ENCODE assay signal across 8 cellular contexts in the genomic region with DNA sequence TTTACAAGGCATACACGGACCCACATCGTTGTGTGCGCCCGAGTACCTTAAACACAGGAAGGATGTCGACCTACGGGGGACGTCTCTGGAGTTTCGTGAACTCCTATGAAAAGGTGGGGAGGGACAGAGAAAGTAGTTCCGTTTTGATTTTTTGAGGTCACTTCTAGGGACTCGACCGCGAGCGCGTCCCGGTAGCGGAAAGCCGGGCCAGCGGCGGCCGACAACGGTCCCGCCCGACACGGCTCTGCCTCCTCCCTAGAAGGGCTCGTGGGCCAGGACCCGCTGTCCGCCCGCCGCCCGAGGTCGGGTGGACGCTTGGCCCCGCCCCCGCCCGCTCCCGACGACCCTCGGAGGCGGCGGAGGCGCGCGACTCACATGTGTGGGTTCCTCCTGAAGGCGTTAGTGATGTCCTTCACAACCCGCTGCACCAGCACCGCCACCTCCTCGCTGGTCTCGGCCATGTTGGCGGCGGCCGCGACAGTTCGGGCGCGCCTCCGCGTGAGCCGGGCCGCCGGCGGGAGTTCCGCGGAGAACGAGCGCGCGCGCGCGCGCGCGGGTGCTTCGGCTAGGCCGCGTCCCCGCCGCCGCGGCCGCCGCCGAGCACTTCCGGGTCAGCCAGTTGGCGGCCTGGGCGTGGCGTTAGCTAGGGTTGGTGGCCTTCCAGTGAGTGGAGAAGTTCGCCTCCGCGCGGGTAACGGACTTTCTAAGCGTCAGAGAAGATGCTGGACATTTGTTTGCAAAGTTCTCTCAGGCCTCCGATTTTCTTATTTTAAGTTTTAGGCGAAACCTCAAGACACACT. TPM values are rescaled to one million over a fixed set of nuclear protein-coding genes. Genes with fewer than 3 reads are reported as not detected.
DNase-seq lines count a peak whose midpoint lies in the region; ATAC-seq and TF ChIP-seq lines count a peak whose summit lies in the region.

A gene with protein sequence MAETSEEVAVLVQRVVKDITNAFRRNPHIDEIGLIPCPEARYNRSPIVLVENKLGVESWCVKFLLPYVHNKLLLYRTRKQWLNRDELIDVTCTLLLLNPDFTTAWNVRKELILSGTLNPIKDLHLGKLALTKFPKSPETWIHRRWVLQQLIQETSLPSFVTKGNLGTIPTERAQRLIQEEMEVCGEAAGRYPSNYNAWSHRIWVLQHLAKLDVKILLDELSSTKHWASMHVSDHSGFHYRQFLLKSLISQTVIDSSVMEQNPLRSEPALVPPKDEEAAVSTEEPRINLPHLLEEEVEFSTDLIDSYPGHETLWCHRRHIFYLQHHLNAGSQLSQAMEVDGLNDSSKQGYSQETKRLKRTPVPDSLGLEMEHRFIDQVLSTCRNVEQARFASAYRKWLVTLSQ (minus strand): TSS at position 534 of the 800 bp plus-strand sequence. CDS start 73 bp downstream, at position 461.

- peaks cover 24% of the 10 kb centered on the region for H3K4me1 Mint-ChIP-seq in stimulated activated naive CD8-positive, alpha-beta T cell treated with anti-CD3 and anti-CD28 coated beads, Interleukin-15, amount 100 ng/mL, for 72 hours

- H3K4me1 ChIP-seq in ES-I3 (ENCODE audit: insufficient read depth, low read length): peaks cover 22% of the 10 kb centered on the region
- peaks cover 52% of the 10 kb centered on the region for H3K4me1 ChIP-seq in HAP-1

- peak within 1 kb of the TSS; percentile 90 to 93 for H3K4me3 Mint-ChIP-seq in stimulated activated naive CD8-positive, alpha-beta T cell treated with anti-CD3 and anti-CD28 coated beads, Interleukin-15, amount 100 ng/mL, for 72 hours

- peak within 1 kb of the TSS; percentile 96 to 97 for H3K27ac Mint-ChIP-seq in stimulated activated naive CD8-positive, alpha-beta T cell treated with anti-CD3 and anti-CD28 coated beads, Interleukin-15, amount 100 ng/mL, for 72 hours

- no peaks in the 10 kb centered on the region for H4K20me1 ChIP-seq in neural cell (ENCODE audit: insufficient read depth)

- H3K27me3 ChIP-seq in HAP-1 (ENCODE audit: low read depth): no peaks in the 10 kb centered on the region
- no peaks in the 10 kb centered on the region for H3K27me3 ChIP-seq in MG63
- H3K27me3 ChIP-seq in neural cell (ENCODE audit: insufficient read depth, low read depth, low read length): no peaks in the 10 kb centered on the region

- in situ Hi-C loops in HAP-1 (cut with MboI; ENCODE audit: low sequenced_read_pairs): loop anchor here (10.0 kb wide), 1 partner anchor 85 kb away; a partner anchor contains a TSS

- peaks cover 29% of the 10 kb centered on the region for H3K79me2 ChIP-seq in neural cell (replicated peaks; ENCODE audit: insufficient read depth, low read length)

- H3K27ac ChIP-seq in neural cell (ENCODE audit: low read length): peak within 1 kb of the TSS; percentile 45

- peak within 1 kb of the TSS; percentile 81 for H2AFZ ChIP-seq in neural cell (ENCODE audit: low read depth, low read length)

- TF ChIP-seq EP300 in neural cell (conservative IDR thresholded peaks at IDR 0.05; ENCODE audit: poor library complexity, severe bottlenecking): peak; percentile 63

- no peaks in the 10 kb centered on the region for H3K9me2 ChIP-seq in neural cell (ENCODE audit: insufficient read depth, low read length)

- peak; percentile 93 for ATAC-seq in stimulated activated naive CD8-positive, alpha-beta T cell treated with anti-CD3 and anti-CD28 coated beads, Interleukin-15, amount 100 ng/mL, for 72 hours

- H3K36me3 ChIP-seq in ES-I3 (ENCODE audit: insufficient read depth, low read length): no peaks in the 10 kb centered on the region
- H3K36me3 ChIP-seq in HAP-1 (replicated peaks): peaks cover 8% of the 10 kb centered on the region
- H3K36me3 ChIP-seq in MG63: peaks cover 3% of the 10 kb centered on the region; the same call in 1 of the 2 replicates
- no peaks in the 10 kb centered on the region for H3K36me3 ChIP-seq in neural cell (ENCODE audit: insufficient read depth, low read length)

- no peaks in the 10 kb centered on the region for H3K27me3 Mint-ChIP-seq in stimulated activated naive CD8-positive, alpha-beta T cell treated with anti-CD3 and anti-CD28 coated beads, Interleukin-15, amount 100 ng/mL, for 72 hours

- no peaks in the 10 kb centered on the region for H3F3A ChIP-seq in neural cell (ENCODE audit: insufficient read depth, low read length, poor library complexity, severe bottlenecking)

- H3K9ac ChIP-seq in ES-I3 (ENCODE audit: low read depth, low read length) (peak within 1 kb of the TSS; percentile 78), neural cell (ENCODE audit: low read length) (peak within 1 kb of the TSS; percentile 72)

- peak within 1 kb of the TSS; percentile 81 for H3K4me2 ChIP-seq in neural cell (ENCODE audit: low read length)

- peak; percentile 40 for TF ChIP-seq RAD21 in neural cell (conservative IDR thresholded peaks at IDR 0.05)

- H3K4me3 ChIP-seq in HAP-1 (peak within 1 kb of the TSS; percentile 71), MG63 (peak within 1 kb of the TSS; percentile 67), fibroblast of villous mesenchyme (ENCODE audit: low read depth, low read length) (peak within 1 kb of the TSS; percentile 90), neural cell (ENCODE audit: low read length) (peak within 1 kb of the TSS; percentile 95)

- H3K9me3 ChIP-seq in ES-I3 (ENCODE audit: control insufficient read depth, insufficient read depth, low read length) (no peaks in the 10 kb centered on the region), HAP-1 (no peaks in the 10 kb centered on the region), MG63 (no peaks in the 10 kb centered on the region), neural cell (ENCODE audit: low read length) (no peaks in the 10 kb centered on the region)

- DNase-seq in HAP-1 (ENCODE audit: low spot score in 2 of 2) (peak; percentile 87 to 96), MG63 (peak; percentile 87), SHP77 (lab: John Stamatoyannopoulos, UW) (peak; percentile 59 to 88), activated gamma-delta T cell (lab: John Stamatoyannopoulos, UW) (peak; percentile 81), fibroblast of villous mesenchyme (ENCODE audit: low read depth) (peak; percentile 91)
- DNase-seq in stimulated activated naive CD8-positive, alpha-beta T cell treated with anti-CD3 and anti-CD28 coated beads, Interleukin-15, amount 100 ng/mL, for 72 hours: peak; percentile 89 to 90

- H3K9me3 Mint-ChIP-seq in stimulated activated naive CD8-positive, alpha-beta T cell treated with anti-CD3 and anti-CD28 coated beads, Interleukin-15, amount 100 ng/mL, for 72 hours: no peaks in the 10 kb centered on the region

- TF ChIP-seq CTCF in fibroblast of villous mesenchyme (IDR thresholded peaks at IDR 0.05; ENCODE audit: insufficient read depth, low read depth, low read length) (no peak), neural cell (IDR thresholded peaks at IDR 0.05; ENCODE audit: poor library complexity, severe bottlenecking) (no peak)

TF ChIP-seq in neural cell, 6 proteins besides CTCF, POLR2A, EP300 and RAD21:
- TF ChIP-seq, protein P1, sequence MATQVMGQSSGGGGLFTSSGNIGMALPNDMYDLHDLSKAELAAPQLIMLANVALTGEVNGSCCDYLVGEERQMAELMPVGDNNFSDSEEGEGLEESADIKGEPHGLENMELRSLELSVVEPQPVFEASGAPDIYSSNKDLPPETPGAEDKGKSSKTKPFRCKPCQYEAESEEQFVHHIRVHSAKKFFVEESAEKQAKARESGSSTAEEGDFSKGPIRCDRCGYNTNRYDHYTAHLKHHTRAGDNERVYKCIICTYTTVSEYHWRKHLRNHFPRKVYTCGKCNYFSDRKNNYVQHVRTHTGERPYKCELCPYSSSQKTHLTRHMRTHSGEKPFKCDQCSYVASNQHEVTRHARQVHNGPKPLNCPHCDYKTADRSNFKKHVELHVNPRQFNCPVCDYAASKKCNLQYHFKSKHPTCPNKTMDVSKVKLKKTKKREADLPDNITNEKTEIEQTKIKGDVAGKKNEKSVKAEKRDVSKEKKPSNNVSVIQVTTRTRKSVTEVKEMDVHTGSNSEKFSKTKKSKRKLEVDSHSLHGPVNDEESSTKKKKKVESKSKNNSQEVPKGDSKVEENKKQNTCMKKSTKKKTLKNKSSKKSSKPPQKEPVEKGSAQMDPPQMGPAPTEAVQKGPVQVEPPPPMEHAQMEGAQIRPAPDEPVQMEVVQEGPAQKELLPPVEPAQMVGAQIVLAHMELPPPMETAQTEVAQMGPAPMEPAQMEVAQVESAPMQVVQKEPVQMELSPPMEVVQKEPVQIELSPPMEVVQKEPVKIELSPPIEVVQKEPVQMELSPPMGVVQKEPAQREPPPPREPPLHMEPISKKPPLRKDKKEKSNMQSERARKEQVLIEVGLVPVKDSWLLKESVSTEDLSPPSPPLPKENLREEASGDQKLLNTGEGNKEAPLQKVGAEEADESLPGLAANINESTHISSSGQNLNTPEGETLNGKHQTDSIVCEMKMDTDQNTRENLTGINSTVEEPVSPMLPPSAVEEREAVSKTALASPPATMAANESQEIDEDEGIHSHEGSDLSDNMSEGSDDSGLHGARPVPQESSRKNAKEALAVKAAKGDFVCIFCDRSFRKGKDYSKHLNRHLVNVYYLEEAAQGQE (IDR thresholded peaks at IDR 0.05; ENCODE audit: borderline replicate concordance): peak; percentile 76
- TF ChIP-seq POLR2AphosphoS5 (IDR thresholded peaks at IDR 0.05): peak; percentile 54
- no peak for TF ChIP-seq EZH2 (IDR thresholded peaks at IDR 0.05; ENCODE audit: borderline replicate concordance, insufficient read depth, low read length, poor library complexity, severe bottlenecking)
- peak; percentile 39 for TF ChIP-seq SMC3 (conservative IDR thresholded peaks at IDR 0.05; ENCODE audit: poor library complexity)
- peak; percentile 94 for TF ChIP-seq TAF1 (IDR thresholded peaks at IDR 0.05; ENCODE audit: low read depth)
- peak; percentile 82 for TF ChIP-seq MXI1 (conservative IDR thresholded peaks at IDR 0.05; ENCODE audit: poor library complexity, severe bottlenecking)

RNA-seq across cellular contexts. Expression of the gene that starts here (rescaled TPM):
- total RNA-seq in MG63 (2014; rRNA removed; shearing (Covaris generic); ENCODE audit: low replicate concordance): 8.1 and 21.0 TPM in 2 replicates
- total RNA-seq in fibroblast of villous mesenchyme: 66.0 and 117 TPM in 2 replicates
- polyA plus RNA-seq in neural cell: 17.7 and 21.7 TPM in 2 replicates
- polyA minus RNA-seq in neural cell: 59.4 and 84.5 TPM in 2 replicates

Comparison
In these comparisons a context has a peak if more than half of its experiments do, and no peak if none do; other contexts are left out.
1. Peak in every context shown above with its lines: DNase-seq, ATAC-seq, H3K4me3 ChIP-seq and H3K27ac ChIP-seq.